In genomic region chr1:229271448-229272120, GRCh38 we compare ENCODE assay signal across 8 cellular contexts. TPM values are rescaled to one million over a fixed set of nuclear protein-coding genes. Genes with fewer than 3 reads are reported as not detected.
DNase-seq lines count a peak whose midpoint lies in the region; ATAC-seq and TF ChIP-seq lines count a peak whose summit lies in the region.

No MANE protein-coding gene starts in this region.

- peak overlapping the region; percentile 70 for H3K4me3 ChIP-seq in HL-60 (replicated peaks; ENCODE audit: insufficient read depth, low read length)
- H3K4me3 ChIP-seq in choroid plexus epithelial cell (ENCODE audit: low read depth, low read length) = peak overlapping the region; percentile 73
- H3K4me3 ChIP-seq in lower leg skin (ENCODE audit: low read depth, poor library complexity, severe bottlenecking) = peak overlapping the region; percentile 74

- H3K27me3 ChIP-seq in HL-60 (ENCODE audit: insufficient read depth, poor library complexity, severe bottlenecking) = no peaks in the 10 kb centered on the region

- peak overlapping the region; percentile 53 for H3K27ac ChIP-seq in HL-60 (replicated peaks)

- H3K36me3 Mint-ChIP-seq in T-helper 2 cell treated with Interferon-gamma antibody and Interleukin-4, amounts not matched to agents 5 μg/mL and 100 μg/mL, for 36 hours (ENCODE audit: low read depth) = peaks cover 16% of the 10 kb centered on the region

- peaks cover 30% of the 10 kb centered on the region for H3K4me1 Mint-ChIP-seq in T-helper 2 cell treated with Interferon-gamma antibody and Interleukin-4, amounts not matched to agents 5 μg/mL and 100 μg/mL, for 36 hours (ENCODE audit: low read depth)

- peak overlapping the region; percentile 87 for H3K4me3 Mint-ChIP-seq in T-helper 2 cell treated with Interferon-gamma antibody and Interleukin-4, amounts not matched to agents 5 μg/mL and 100 μg/mL, for 36 hours

- intact Hi-C loops in lower leg skin (cut with DNase I; ENCODE audit: low total_unique reads) = no loop called here

- peak overlapping the region; percentile 83 for H3K27ac Mint-ChIP-seq in T-helper 2 cell treated with Interferon-gamma antibody and Interleukin-4, amounts not matched to agents 5 μg/mL and 100 μg/mL, for 36 hours

- TF ChIP-seq CTCF in HL-60 (IDR thresholded peaks at IDR 0.05; ENCODE audit: insufficient read depth, low read length) (no peak), choroid plexus epithelial cell (conservative IDR thresholded peaks at IDR 0.05; ENCODE audit: low read depth, low read length) (no peak), lower leg skin (IDR thresholded peaks at IDR 0.05) (no peak)

- DNase-seq in DMS53 (lab: John Stamatoyannopoulos, UW) = peak; percentile 61
- peak in 1 of 2 experiments; percentile 25 for DNase-seq in HL-60 (ENCODE audit: low read depth in 1 of 2, low spot score in 1 of 2)
- DNase-seq in T-helper 2 cell treated with Interferon-gamma antibody and Interleukin-4, amounts not matched to agents 5 μg/mL and 100 μg/mL, for 36 hours (ENCODE audit: low spot score) = no peak
- peak; percentile 45 for DNase-seq in choroid plexus epithelial cell (ENCODE audit: low read depth)
- no peak for DNase-seq in lower leg skin (ENCODE audit: low spot score in 2 of 2)
- peak; percentile 28 for DNase-seq in stimulated activated CD8-positive, alpha-beta memory T cell treated with anti-CD3 and anti-CD28 coated beads, Interleukin-4, amount 100 ng/mL, for 24 hours (ENCODE audit: low read depth)

- H3K27me3 Mint-ChIP-seq in T-helper 2 cell treated with Interferon-gamma antibody and Interleukin-4, amounts not matched to agents 5 μg/mL and 100 μg/mL, for 36 hours (ENCODE audit: low read depth) = no peaks in the 10 kb centered on the region

- ATAC-seq in GM19463 (IDR thresholded peaks at IDR 0.05; ENCODE audit: unreplicated experiment) = peak; percentile 56
- no peak for ATAC-seq in HG02970 (IDR thresholded peaks at IDR 0.05; ENCODE audit: low FRiP score, unreplicated experiment)

- H3K9me3 Mint-ChIP-seq in T-helper 2 cell treated with Interferon-gamma antibody and Interleukin-4, amounts not matched to agents 5 μg/mL and 100 μg/mL, for 36 hours = peaks cover 4% of the 10 kb centered on the region

- 1% methylated on average over 14 to 28 of the region's 31 CpGs for WGBS in lower leg skin, 2 donors

- no peak for TF ChIP-seq POLR2A in lower leg skin (IDR thresholded peaks at IDR 0.05)

RNA-seq across cellular contexts. Expression of gene RAB4A, which starts 0.7 kb away (rescaled TPM):
- 10 to 100 TPM; 65.5 to 84.7 (median 74.0) TPM for total RNA-seq in lower leg skin

Comparison
In these comparisons a context has a peak if more than half of its experiments do, and no peak if none do; other contexts are left out.
1. DNase-seq: peak in DMS53 (single experiment), choroid plexus epithelial cell (single experiment) and stimulated activated CD8-positive, alpha-beta memory T cell treated with anti-CD3 and anti-CD28 coated beads, Interleukin-4, amount 100 ng/mL, for 24 hours (single experiment); none in T-helper 2 cell treated with Interferon-gamma antibody and Interleukin-4, amounts not matched to agents 5 μg/mL and 100 μg/mL, for 36 hours (single experiment) and lower leg skin (0 of 2).
2. Peak in every context shown above with its lines, with median percentiles within 50 percentile points of each other: H3K4me3 ChIP-seq.